In the genomic region with DNA sequence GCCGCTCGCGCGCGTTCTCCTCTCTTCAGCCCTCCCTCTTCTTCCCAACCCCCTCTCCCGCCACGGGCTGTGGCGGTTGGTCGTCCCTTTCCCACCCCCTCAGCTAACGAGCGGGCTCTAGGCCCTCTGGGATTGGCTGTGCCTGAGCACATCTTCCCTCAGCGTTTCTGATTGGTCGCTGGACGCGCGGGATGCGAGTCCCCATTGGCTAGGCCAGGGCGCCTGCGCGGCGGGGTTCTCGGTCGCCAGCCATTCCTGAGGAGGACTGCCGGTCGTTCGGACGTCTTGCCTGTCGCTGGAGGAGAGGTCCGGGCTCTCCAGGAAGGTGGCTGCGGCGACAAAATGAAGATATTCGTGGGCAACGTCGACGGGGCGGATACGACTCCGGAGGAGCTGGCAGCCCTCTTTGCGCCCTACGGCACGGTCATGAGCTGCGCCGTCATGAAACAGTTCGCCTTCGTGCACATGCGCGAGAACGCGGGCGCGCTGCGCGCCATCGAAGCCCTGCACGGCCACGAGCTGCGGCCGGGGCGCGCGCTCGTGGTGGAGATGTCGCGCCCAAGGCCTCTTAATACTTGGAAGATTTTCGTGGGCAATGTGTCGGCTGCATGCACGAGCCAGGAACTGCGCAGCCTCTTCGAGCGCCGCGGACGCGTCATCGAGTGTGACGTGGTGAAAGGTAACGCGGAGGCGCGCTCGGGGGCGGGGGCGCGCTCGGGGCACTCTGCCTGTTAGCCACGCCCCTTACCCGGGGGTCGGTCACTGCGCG, we compare ENCODE assay signal across 8 cellular contexts. TPM values are rescaled to one million over a fixed set of nuclear protein-coding genes. Genes with fewer than 3 reads are reported as not detected.
DNase-seq lines count a peak whose midpoint lies in the region; ATAC-seq and TF ChIP-seq lines count a peak whose summit lies in the region.

A gene with protein sequence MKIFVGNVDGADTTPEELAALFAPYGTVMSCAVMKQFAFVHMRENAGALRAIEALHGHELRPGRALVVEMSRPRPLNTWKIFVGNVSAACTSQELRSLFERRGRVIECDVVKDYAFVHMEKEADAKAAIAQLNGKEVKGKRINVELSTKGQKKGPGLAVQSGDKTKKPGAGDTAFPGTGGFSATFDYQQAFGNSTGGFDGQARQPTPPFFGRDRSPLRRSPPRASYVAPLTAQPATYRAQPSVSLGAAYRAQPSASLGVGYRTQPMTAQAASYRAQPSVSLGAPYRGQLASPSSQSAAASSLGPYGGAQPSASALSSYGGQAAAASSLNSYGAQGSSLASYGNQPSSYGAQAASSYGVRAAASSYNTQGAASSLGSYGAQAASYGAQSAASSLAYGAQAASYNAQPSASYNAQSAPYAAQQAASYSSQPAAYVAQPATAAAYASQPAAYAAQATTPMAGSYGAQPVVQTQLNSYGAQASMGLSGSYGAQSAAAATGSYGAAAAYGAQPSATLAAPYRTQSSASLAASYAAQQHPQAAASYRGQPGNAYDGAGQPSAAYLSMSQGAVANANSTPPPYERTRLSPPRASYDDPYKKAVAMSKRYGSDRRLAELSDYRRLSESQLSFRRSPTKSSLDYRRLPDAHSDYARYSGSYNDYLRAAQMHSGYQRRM (plus strand): TSS at position 252 of the 769 bp plus-strand sequence. CDS start 91 bp downstream, at position 343.

- H3K27me3 ChIP-seq in SK-N-SH (ENCODE audit: insufficient read depth) (no peaks in the 10 kb centered on the region), suprapubic skin (no peaks in the 10 kb centered on the region)

- no peaks in the 10 kb centered on the region for H3K9me2 ChIP-seq in SK-N-SH

- peaks cover 48% of the 10 kb centered on the region for H4K20me1 ChIP-seq in SK-N-SH (ENCODE audit: insufficient read depth)

- H3K9me3 ChIP-seq in SK-N-SH (no peaks in the 10 kb centered on the region), suprapubic skin (no peaks in the 10 kb centered on the region)

- TF ChIP-seq EP300 in SK-N-SH (IDR thresholded peaks at IDR 0.05; ENCODE audit: borderline replicate concordance in 1 of 2, low read depth in 1 of 2, low read length in 1 of 2), result no peak
- TF ChIP-seq EP300 in suprapubic skin (IDR thresholded peaks at IDR 0.05), result no peak

- TF ChIP-seq CTCF in SK-N-SH (IDR thresholded peaks at IDR 0.05) (no peak), suprapubic skin (IDR thresholded peaks at IDR 0.05) (no peak)

- POLR2A ChIA-PET in SK-N-SH (lab: Yijun Ruan, JAX), result interaction anchor here (0.9 to 2.5 kb wide), 10 partner anchors 8 to 227 kb away, joined by 3 to 18 read pairs (median 4); partner anchors contain the start of genes CCDC87, CCS, RBM4 and RBM4B

- peaks cover 63% of the 10 kb centered on the region for H3K79me2 ChIP-seq in SK-N-SH (ENCODE audit: insufficient read depth)

- peak within 1 kb of the TSS; percentile 86 for H3K9ac ChIP-seq in SK-N-SH

- H3K36me3 ChIP-seq in SK-N-SH (replicated peaks in 1 of 2; ENCODE audit: control insufficient read depth in 1 of 2, insufficient read depth in 2 of 2, low read length in 1 of 2) (peaks cover 4 to 8% of the 10 kb centered on the region in 2 experiments), suprapubic skin (no peaks in the 10 kb centered on the region)

- TF ChIP-seq POLR2A in suprapubic skin (IDR thresholded peaks at IDR 0.05), result peak; percentile 95 to 99

- peaks cover 8 to 11% of the 10 kb centered on the region in 2 experiments; a peak in 3 of 4 replicates for H3K4me1 ChIP-seq in SK-N-SH (ENCODE audit: control insufficient read depth in 1 of 2, insufficient read depth in 2 of 2, low read depth in 1 of 2, low read length in 1 of 2)
- peaks cover 43% of the 10 kb centered on the region for H3K4me1 ChIP-seq in suprapubic skin

- H3K4me3 ChIP-seq in SK-N-SH (ENCODE audit: low read depth in 2 of 2, low read length in 1 of 2), result peak within 1 kb of the TSS; percentile 73 to 75
- peak within 1 kb of the TSS; percentile 80 for H3K4me3 ChIP-seq in suprapubic skin

- no peak for TF ChIP-seq RAD21 in SK-N-SH (IDR thresholded peaks at IDR 0.05; ENCODE audit: low read length)

- CTCF ChIA-PET in SK-N-SH (lab: Yijun Ruan, JAX), result interaction anchor here (0.7 to 2.3 kb wide), 3 partner anchors 24 to 62 kb away, joined by 3 to 8 read pairs (median 3); partner anchors contain the start of genes CCDC87, CCS and RBM4B

- peak within 1 kb of the TSS; percentile 90 for H3K4me2 ChIP-seq in SK-N-SH

- DNase-seq in GM04504 (ENCODE audit: low read depth), result peak; percentile 99
- DNase-seq in NCI-H1048 (lab: John Stamatoyannopoulos, UW), result peak; percentile 97
- DNase-seq in SK-N-SH, result peak; percentile 99
- DNase-seq in activated naive CD4-positive, alpha-beta T cell treated with anti-CD3 and anti-CD28 coated beads, Interleukin-2, amount 50 U/mL, for 16 hours, result peak; percentile 98
- peak; percentile 100 for DNase-seq in germinal center (ENCODE audit: low spot score)
- DNase-seq in nucleus accumbens (lab: John Stamatoyannopoulos, UW), result peak; percentile 64 to 99 (median 98)
- peak; percentile 99 to 100 for DNase-seq in suprapubic skin (ENCODE audit: low spot score in 2 of 2)

- peaks cover 9% of the 10 kb centered on the region for H3F3A ChIP-seq in SK-N-SH (replicated peaks; ENCODE audit: insufficient read depth)

- under 1% methylated on average over 29 of the region's 90 CpGs for WGBS in SK-N-SH (ENCODE audit: low lambda C conversion rate)
- 1% methylated on average over 23 of the region's 90 CpGs for whole genome bisulfite sequencing in suprapubic skin

- ATAC-seq in HG02571 (IDR thresholded peaks at IDR 0.05; ENCODE audit: unreplicated experiment), result peak; percentile 93

- H3K27ac ChIP-seq in SK-N-SH (ENCODE audit: low read depth in 2 of 2, low read length in 1 of 2) (peak within 1 kb of the TSS; percentile 87 to 91), suprapubic skin (peak within 1 kb of the TSS; percentile 94)

- H2AFZ ChIP-seq in SK-N-SH (ENCODE audit: low read depth), result peak within 1 kb of the TSS; percentile 52; the same call in 1 of the 2 replicates

TF ChIP-seq in SK-N-SH, 30 proteins besides CTCF, POLR2A, EP300 and RAD21 (continues in another document):
- TF ChIP-seq RXRA (IDR thresholded peaks at IDR 0.05; ENCODE audit: borderline replicate concordance, low read depth) (no peak), YY1 (IDR thresholded peaks at IDR 0.05; ENCODE audit: low read depth) (peak; percentile 80), MXI1 (IDR thresholded peaks at IDR 0.05; ENCODE audit: low read depth, low read length) (peak; percentile 79), EZH2phosphoT487 (IDR thresholded peaks at IDR 0.05; ENCODE audit: borderline replicate concordance, low read depth) (no peak), FOXJ3 (CRISPR knock-in tag; IDR thresholded peaks at IDR 0.05) (no peak), SMC3 (IDR thresholded peaks at IDR 0.05; ENCODE audit: low read depth, low read length) (no peak), TEAD4 (IDR thresholded peaks at IDR 0.05; ENCODE audit: borderline replicate concordance, insufficient read depth) (no peak), RCOR1 (IDR thresholded peaks at IDR 0.05; ENCODE audit: low read length) (no peak), USF1 (IDR thresholded peaks at IDR 0.05; ENCODE audit: borderline replicate concordance, low read depth) (no peak), TCF12 (IDR thresholded peaks at IDR 0.05) (no peak), RFX5 (IDR thresholded peaks at IDR 0.05; ENCODE audit: low read length) (peak; percentile 82), CHD2 (IDR thresholded peaks at IDR 0.05; ENCODE audit: low read length, partially characterized antibody) (peak; percentile 96), MAX (IDR thresholded peaks at IDR 0.05; ENCODE audit: low read depth) (peak; percentile 84)
- TF ChIP-seq, protein P1, sequence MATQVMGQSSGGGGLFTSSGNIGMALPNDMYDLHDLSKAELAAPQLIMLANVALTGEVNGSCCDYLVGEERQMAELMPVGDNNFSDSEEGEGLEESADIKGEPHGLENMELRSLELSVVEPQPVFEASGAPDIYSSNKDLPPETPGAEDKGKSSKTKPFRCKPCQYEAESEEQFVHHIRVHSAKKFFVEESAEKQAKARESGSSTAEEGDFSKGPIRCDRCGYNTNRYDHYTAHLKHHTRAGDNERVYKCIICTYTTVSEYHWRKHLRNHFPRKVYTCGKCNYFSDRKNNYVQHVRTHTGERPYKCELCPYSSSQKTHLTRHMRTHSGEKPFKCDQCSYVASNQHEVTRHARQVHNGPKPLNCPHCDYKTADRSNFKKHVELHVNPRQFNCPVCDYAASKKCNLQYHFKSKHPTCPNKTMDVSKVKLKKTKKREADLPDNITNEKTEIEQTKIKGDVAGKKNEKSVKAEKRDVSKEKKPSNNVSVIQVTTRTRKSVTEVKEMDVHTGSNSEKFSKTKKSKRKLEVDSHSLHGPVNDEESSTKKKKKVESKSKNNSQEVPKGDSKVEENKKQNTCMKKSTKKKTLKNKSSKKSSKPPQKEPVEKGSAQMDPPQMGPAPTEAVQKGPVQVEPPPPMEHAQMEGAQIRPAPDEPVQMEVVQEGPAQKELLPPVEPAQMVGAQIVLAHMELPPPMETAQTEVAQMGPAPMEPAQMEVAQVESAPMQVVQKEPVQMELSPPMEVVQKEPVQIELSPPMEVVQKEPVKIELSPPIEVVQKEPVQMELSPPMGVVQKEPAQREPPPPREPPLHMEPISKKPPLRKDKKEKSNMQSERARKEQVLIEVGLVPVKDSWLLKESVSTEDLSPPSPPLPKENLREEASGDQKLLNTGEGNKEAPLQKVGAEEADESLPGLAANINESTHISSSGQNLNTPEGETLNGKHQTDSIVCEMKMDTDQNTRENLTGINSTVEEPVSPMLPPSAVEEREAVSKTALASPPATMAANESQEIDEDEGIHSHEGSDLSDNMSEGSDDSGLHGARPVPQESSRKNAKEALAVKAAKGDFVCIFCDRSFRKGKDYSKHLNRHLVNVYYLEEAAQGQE (IDR thresholded peaks at IDR 0.05; ENCODE audit: low read depth, low read length), result peak; percentile 53; the same call in 1 of the 2 replicates

RNA-seq across cellular contexts. Expression of the gene that starts here (rescaled TPM):
- polyA plus RNA-seq in SK-N-SH (2012; rRNA removed), result 17.6 and 19.8 TPM in 2 replicates
- polyA plus RNA-seq in SK-N-SH (2012; cell fraction: cytosol; rRNA removed), result 9.4 and 13.7 TPM in 2 replicates
- 41.2 and 52.7 TPM in 2 replicates for polyA plus RNA-seq in SK-N-SH (2012; cell fraction: nucleus; rRNA removed)
- 10 to 100 TPM; 53.2 to 96.1 (median 84.5) TPM for total RNA-seq in suprapubic skin

Comparison
In these comparisons a context has a peak if more than half of its experiments do, and no peak if none do; other contexts are left out.
1. Peak in every context shown above with its lines: DNase-seq, ATAC-seq, H3K4me3 ChIP-seq and H3K27ac ChIP-seq.